Comparison of ENCODE assay signal across 8 cellular contexts in genomic region chr17:67629963-67630320, GRCh38.
DNase-seq lines count a peak whose midpoint lies in the region; ATAC-seq lines count a peak whose summit lies in the region.

No MANE protein-coding gene starts in this region.

- DNase-seq in NCI-H1417 (lab: John Stamatoyannopoulos, UW): peak in 2 of 3 experiments; percentile 41 to 59
- DNase-seq in NCI-H1417 treated with DMSO at 0.1 percent for 48 hours (lab: John Stamatoyannopoulos, UW): no peak
- peak; percentile 29 for DNase-seq in NCI-H2171 (lab: John Stamatoyannopoulos, UW)
- peak; percentile 60 for DNase-seq in cerebellar cortex (ENCODE audit: low spot score)
- DNase-seq in mucosa of gallbladder (ENCODE audit: low spot score): peak; percentile 27
- no peak for DNase-seq in stimulated activated CD4-positive, alpha-beta T cell treated with anti-CD3 and anti-CD28 coated beads, Interleukin-4, amount 100 ng/mL, for 24 hours

- ATAC-seq in GM18870 (IDR thresholded peaks at IDR 0.05; ENCODE audit: unreplicated experiment) (no peak), GM21786 (IDR thresholded peaks at IDR 0.05; ENCODE audit: unreplicated experiment) (no peak)

Comparison
In these comparisons a context has a peak if more than half of its experiments do, and no peak if none do; other contexts are left out.
1. DNase-seq: peak in NCI-H1417 (2 of 3), NCI-H2171 (single experiment), cerebellar cortex (single experiment) and mucosa of gallbladder (single experiment); none in NCI-H1417 treated with DMSO at 0.1 percent for 48 hours (single experiment) and stimulated activated CD4-positive, alpha-beta T cell treated with anti-CD3 and anti-CD28 coated beads, Interleukin-4, amount 100 ng/mL, for 24 hours (single experiment).